ENCODE assay signal across 1 cellular context in the genomic region with DNA sequence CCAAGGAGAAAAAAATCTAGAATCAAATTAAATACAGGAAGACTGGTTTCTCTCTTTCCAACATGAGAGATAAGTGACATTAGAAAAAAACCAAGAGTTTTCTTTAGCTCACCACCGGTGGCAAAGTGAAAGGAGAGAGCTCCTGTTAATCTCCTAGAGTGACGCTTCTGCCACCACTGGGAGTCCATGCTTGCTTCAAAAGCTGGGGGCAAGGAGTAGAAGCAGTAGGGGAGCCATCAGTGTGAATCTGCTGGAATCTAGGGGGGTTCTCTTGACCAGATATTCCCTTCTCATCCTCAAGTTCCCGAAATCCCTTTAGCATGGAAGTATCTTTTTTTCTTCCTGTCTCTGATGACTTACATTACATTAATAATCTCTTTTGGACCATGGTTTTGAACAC.
TF ChIP-seq lines count a peak whose summit lies in the region.

No MANE protein-coding gene starts in this region.

TF ChIP-seq in H1, 55 proteins besides CTCF, POLR2A, EP300 and RAD21 (continued from another document):
- TF ChIP-seq, protein P1, sequence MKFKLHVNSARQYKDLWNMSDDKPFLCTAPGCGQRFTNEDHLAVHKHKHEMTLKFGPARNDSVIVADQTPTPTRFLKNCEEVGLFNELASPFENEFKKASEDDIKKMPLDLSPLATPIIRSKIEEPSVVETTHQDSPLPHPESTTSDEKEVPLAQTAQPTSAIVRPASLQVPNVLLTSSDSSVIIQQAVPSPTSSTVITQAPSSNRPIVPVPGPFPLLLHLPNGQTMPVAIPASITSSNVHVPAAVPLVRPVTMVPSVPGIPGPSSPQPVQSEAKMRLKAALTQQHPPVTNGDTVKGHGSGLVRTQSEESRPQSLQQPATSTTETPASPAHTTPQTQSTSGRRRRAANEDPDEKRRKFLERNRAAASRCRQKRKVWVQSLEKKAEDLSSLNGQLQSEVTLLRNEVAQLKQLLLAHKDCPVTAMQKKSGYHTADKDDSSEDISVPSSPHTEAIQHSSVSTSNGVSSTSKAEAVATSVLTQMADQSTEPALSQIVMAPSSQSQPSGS (IDR thresholded peaks at IDR 0.05; ENCODE audit: low read length), result no peak
